In the genomic region with DNA sequence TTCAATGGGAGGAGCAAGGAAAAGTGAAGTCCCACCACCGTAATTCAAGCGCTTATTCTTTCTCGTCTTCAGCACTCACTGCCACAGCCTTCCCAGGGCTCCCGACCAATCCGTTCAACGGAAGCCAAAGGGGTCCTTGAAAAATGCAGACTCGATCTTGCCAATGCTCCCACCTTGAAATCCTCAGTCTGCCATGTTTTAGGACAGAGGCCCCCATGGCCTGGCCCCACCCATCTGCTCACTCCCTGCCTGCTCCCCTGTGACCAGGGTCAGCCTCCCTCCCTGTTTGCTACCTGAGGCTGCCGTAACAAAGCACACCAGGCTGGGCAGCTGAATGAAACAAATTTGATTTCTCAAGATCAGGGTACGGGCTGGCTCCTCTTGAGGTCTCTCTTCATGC, we compare ENCODE assay signal across 17 cellular contexts. TPM values are rescaled to one million over a fixed set of nuclear protein-coding genes. Genes with fewer than 3 reads are reported as not detected.
DNase-seq lines count a peak whose midpoint lies in the region; ATAC-seq, FAIRE-seq and TF ChIP-seq lines count a peak whose summit lies in the region.
"Had no signal": no experiment of that assay in that cellular context is flagged by ENCODE, and none has a peak within 500 bp of the region (broad histone marks: within the 10 kb centered on the region; RNA-seq: fewer than 3 reads in every experiment).

No MANE protein-coding gene starts in this region.

- H3K36me3 ChIP-seq in Caco-2 (ENCODE audit: control insufficient read depth, insufficient read depth, low read length) (peaks cover 7% of the 10 kb centered on the region), kidney (ENCODE audit: control insufficient read depth in 1 of 2, insufficient read depth in 2 of 2, low read length in 2 of 2) (no peaks in the 10 kb centered on the region)

- peaks cover 35% of the 10 kb centered on the region for H3K9me3 ChIP-seq in Caco-2
- no peaks in the 10 kb centered on the region for H3K9me3 ChIP-seq in kidney (ENCODE audit: control insufficient read depth in 1 of 2, low read length in 2 of 2)

- intact Hi-C loops in Caco-2 (cut with micrococcal nuclease; ENCODE audit: unreplicated experiment), result no loop called here
- intact Hi-C loops in kidney (cut with DNase I), result no loop called here

- no peak for FAIRE-seq in kidney (lab: Jason Lieb, UNC)
- FAIRE-seq: GM12892, GM19239 had no signal

- H3K36me3 Mint-ChIP-seq in activated CD8-positive, alpha-beta memory T cell treated with anti-CD3 and anti-CD28 coated beads, Interleukin-2, amount 10 ng/mL, durations not matched to agents 7 days and 5 days, result peaks cover 44% of the 10 kb centered on the region
- peaks cover 59% of the 10 kb centered on the region for H3K36me3 Mint-ChIP-seq in Caco-2 (ENCODE audit: insufficient read depth, unreplicated experiment)
- peaks cover 52% of the 10 kb centered on the region for H3K36me3 Mint-ChIP-seq in stimulated activated memory B cell treated with anti-CD40 and anti-IgM and Interleukin-4, amounts not matched to agents 10 μg/mL and 1 μg/mL and 100 μg/mL, for 72 hours

- H3K27me3 ChIP-seq in Caco-2 (replicated peaks; ENCODE audit: control insufficient read depth, insufficient read depth, low read length), result no peaks in the 10 kb centered on the region

- TF ChIP-seq CTCF in Caco-2 (IDR thresholded peaks at IDR 0.05; ENCODE audit: insufficient read depth in 1 of 2, low read depth in 1 of 2, low read length in 1 of 2, severe bottlenecking in 1 of 2, unreplicated experiment in 1 of 2) (no peak), kidney (IDR thresholded peaks at IDR 0.05; ENCODE audit: borderline replicate concordance, extremely low read depth, insufficient read depth) (no peak)

- H3K9ac ChIP-seq in kidney (ENCODE audit: low read length in 2 of 2), result no peak overlapping the region

- DNase-seq in activated CD8-positive, alpha-beta memory T cell treated with anti-CD3 and anti-CD28 coated beads, Interleukin-2, amount 50 U/mL, for 48 hours, result peak; percentile 41
- DNase-seq in activated CD8-positive, alpha-beta memory T cell treated with anti-CD3 and anti-CD28 coated beads, Interleukin-2, amount 10 ng/mL, durations not matched to agents 7 days and 5 days, result no peak
- DNase-seq in Caco-2 (no peak), kidney (peak; percentile 35), NCI-H2029 treated with DMSO at 0.1 percent for 48 hours (lab: John Stamatoyannopoulos, UW) (no peak), activated gamma-delta T cell (lab: John Stamatoyannopoulos, UW) (no peak), cerebellum (ENCODE audit: low spot score) (no peak)
- DNase-seq: ACHN; C1 segment of cervical spinal cord; CD4-positive, alpha-beta T cell; DMS153; DND-41; GDM1 had no signal

- ATAC-seq in activated CD8-positive, alpha-beta memory T cell treated with anti-CD3 and anti-CD28 coated beads, Interleukin-2, amount 10 ng/mL, durations not matched to agents 7 days and 5 days, result no peak
- ATAC-seq in stimulated activated memory B cell treated with anti-CD40 and anti-IgM and Interleukin-4, amounts not matched to agents 10 μg/mL and 1 μg/mL and 100 μg/mL, for 72 hours, result no peak

- no peak overlapping the region for H3K27ac ChIP-seq in kidney (ENCODE audit: low read depth in 2 of 2, low read length in 2 of 2)

- no peaks in the 10 kb centered on the region for H3K27me3 Mint-ChIP-seq in activated CD8-positive, alpha-beta memory T cell treated with anti-CD3 and anti-CD28 coated beads, Interleukin-2, amount 10 ng/mL, durations not matched to agents 7 days and 5 days
- no peaks in the 10 kb centered on the region for H3K27me3 Mint-ChIP-seq in Caco-2 (ENCODE audit: insufficient read depth, unreplicated experiment)
- no peaks in the 10 kb centered on the region for H3K27me3 Mint-ChIP-seq in stimulated activated memory B cell treated with anti-CD40 and anti-IgM and Interleukin-4, amounts not matched to agents 10 μg/mL and 1 μg/mL and 100 μg/mL, for 72 hours
- H3K27me3 Mint-ChIP-seq: CD4-positive, alpha-beta T cell; IgD-negative memory B cell had no signal

- H3K4me1 ChIP-seq in Caco-2, result peaks cover 11% of the 10 kb centered on the region
- peaks cover 9 to 16% of the 10 kb centered on the region in 2 donors for H3K4me1 ChIP-seq in kidney (ENCODE audit: control insufficient read depth in 1 of 2, insufficient read depth in 1 of 2, low read depth in 1 of 2, low read length in 2 of 2)

- peaks cover 20% of the 10 kb centered on the region for H3K4me1 Mint-ChIP-seq in activated CD8-positive, alpha-beta memory T cell treated with anti-CD3 and anti-CD28 coated beads, Interleukin-2, amount 10 ng/mL, durations not matched to agents 7 days and 5 days
- peaks cover 12% of the 10 kb centered on the region for H3K4me1 Mint-ChIP-seq in Caco-2 (ENCODE audit: low read depth, unreplicated experiment)
- peaks cover 36% of the 10 kb centered on the region for H3K4me1 Mint-ChIP-seq in stimulated activated memory B cell treated with anti-CD40 and anti-IgM and Interleukin-4, amounts not matched to agents 10 μg/mL and 1 μg/mL and 100 μg/mL, for 72 hours

- peaks cover 24% of the 10 kb centered on the region for H3K9me3 Mint-ChIP-seq in activated CD8-positive, alpha-beta memory T cell treated with anti-CD3 and anti-CD28 coated beads, Interleukin-2, amount 10 ng/mL, durations not matched to agents 7 days and 5 days (ENCODE audit: low read depth)
- H3K9me3 Mint-ChIP-seq in Caco-2 (ENCODE audit: unreplicated experiment), result peaks cover 35% of the 10 kb centered on the region
- peaks cover 10% of the 10 kb centered on the region for H3K9me3 Mint-ChIP-seq in stimulated activated memory B cell treated with anti-CD40 and anti-IgM and Interleukin-4, amounts not matched to agents 10 μg/mL and 1 μg/mL and 100 μg/mL, for 72 hours

- no peak overlapping the region for H3K27ac Mint-ChIP-seq in activated CD8-positive, alpha-beta memory T cell treated with anti-CD3 and anti-CD28 coated beads, Interleukin-2, amount 10 ng/mL, durations not matched to agents 7 days and 5 days
- peak overlapping the region; percentile 5 for H3K27ac Mint-ChIP-seq in Caco-2 (ENCODE audit: unreplicated experiment)
- H3K27ac Mint-ChIP-seq in stimulated activated memory B cell treated with anti-CD40 and anti-IgM and Interleukin-4, amounts not matched to agents 10 μg/mL and 1 μg/mL and 100 μg/mL, for 72 hours, result peak overlapping the region; percentile 17
- H3K27ac Mint-ChIP-seq: CD4-positive, alpha-beta T cell; IgD-negative memory B cell had no signal

- CTCF ChIA-PET in activated CD8-positive, alpha-beta memory T cell treated with anti-CD3 and anti-CD28 coated beads, Interleukin-2, amount 10 ng/mL, durations not matched to agents 7 days and 5 days (lab: Charles Lee), result no interaction called here
- CTCF ChIA-PET in Caco-2 (lab: Charles Lee), result no interaction called here

- no peak overlapping the region for H3K4me3 Mint-ChIP-seq in activated CD8-positive, alpha-beta memory T cell treated with anti-CD3 and anti-CD28 coated beads, Interleukin-2, amount 10 ng/mL, durations not matched to agents 7 days and 5 days
- no peak overlapping the region for H3K4me3 Mint-ChIP-seq in Caco-2 (ENCODE audit: unreplicated experiment)
- no peak overlapping the region for H3K4me3 Mint-ChIP-seq in stimulated activated memory B cell treated with anti-CD40 and anti-IgM and Interleukin-4, amounts not matched to agents 10 μg/mL and 1 μg/mL and 100 μg/mL, for 72 hours
- H3K4me3 Mint-ChIP-seq: CD4-positive, alpha-beta T cell had no signal

- H3K4me3 ChIP-seq in Caco-2 (ENCODE audit: low read depth, low read length), result no peak overlapping the region
- no peak overlapping the region for H3K4me3 ChIP-seq in kidney (ENCODE audit: low read length in 2 of 2)

- POLR2A ChIA-PET in Caco-2 (lab: Charles Lee), result no interaction called here

- no TSS peak for BruUV-seq in Caco-2 (replicated peaks; lab: Mats Ljungman, UMichigan)

RNA-seq across cellular contexts. Expression of gene DNAAF5, which starts 3.0 kb away (rescaled TPM):
- total RNA-seq in activated CD8-positive, alpha-beta memory T cell treated with anti-CD3 and anti-CD28 coated beads, Interleukin-2, amount 10 ng/mL, durations not matched to agents 7 days and 5 days, result 10 to 100 TPM; 22.3 to 27.5 TPM
- 51.4 and 53.4 TPM in 2 replicates for total RNA-seq in Caco-2 (2022)
- 29.7 TPM for total RNA-seq in kidney
- 11.6 TPM for polyA plus RNA-seq in kidney (ENCODE audit: insufficient read depth, low read depth, low replicate concordance)
- total RNA-seq in cerebellum, result 13.6 TPM

RNA-seq across cellular contexts. Expression of gene PRKAR1B, which starts 3.5 kb away (rescaled TPM):
- total RNA-seq in activated CD8-positive, alpha-beta memory T cell treated with anti-CD3 and anti-CD28 coated beads, Interleukin-2, amount 10 ng/mL, durations not matched to agents 7 days and 5 days, result 10 to 100 TPM; 22.6 to 25.0 TPM
- 56.6 and 60.0 TPM in 2 replicates for total RNA-seq in Caco-2 (2022)
- total RNA-seq in kidney, result 15.9 TPM
- polyA plus RNA-seq in kidney (ENCODE audit: insufficient read depth, low read depth, low replicate concordance), result 21.4 TPM
- 41.4 TPM for total RNA-seq in cerebellum

Comparison
In these comparisons a context has a peak if more than half of its experiments do, and no peak if none do; other contexts are left out.
1. DNase-seq: peak in activated CD8-positive, alpha-beta memory T cell treated with anti-CD3 and anti-CD28 coated beads, Interleukin-2, amount 50 U/mL, for 48 hours (single experiment) and kidney (single experiment); none in activated CD8-positive, alpha-beta memory T cell treated with anti-CD3 and anti-CD28 coated beads, Interleukin-2, amount 10 ng/mL, durations not matched to agents 7 days and 5 days (single experiment), Caco-2 (0 of 2), NCI-H2029 treated with DMSO at 0.1 percent for 48 hours (single experiment), activated gamma-delta T cell (single experiment) and cerebellum (single experiment).